Comparison of ENCODE assay signal across 19 cellular contexts in genomic region chr1:231329483-231329882, GRCh38. TPM values are rescaled to one million over a fixed set of nuclear protein-coding genes. Genes with fewer than 3 reads are reported as not detected.
A peak's percentile ranks its signal among the peaks of the same experiment; 100 is the strongest.
DNase-seq lines count a peak whose midpoint lies in the region; ATAC-seq, FAIRE-seq and TF ChIP-seq lines count a peak whose summit lies in the region.
"Had no signal": no experiment of that assay in that cellular context is flagged by ENCODE, and none has a peak within 500 bp of the region (broad histone marks: within the 10 kb centered on the region; RNA-seq: fewer than 3 reads in every experiment).

No MANE protein-coding gene starts in this region.

- H3K4me1 Mint-ChIP-seq in natural killer cell treated with Interleukin-12 subunit alpha and Interleukin-12 subunit beta and Interleukin-15 and Interleukin-18, amount 100 ng/mL, for 72 hours (ENCODE audit: low read depth in 2 of 2) = peaks cover 9 to 10% of the 10 kb centered on the region in 2 donors

- H3K9ac ChIP-seq in GM12878 (ENCODE audit: control insufficient read depth, insufficient read depth, low read length) = no peak overlapping the region
- H3K9ac ChIP-seq: BLaER1 had no signal

- no peaks in the 10 kb centered on the region for H3K27me3 ChIP-seq in GM12878 (replicated peaks in 1 of 2; ENCODE audit: control insufficient read depth in 2 of 2, insufficient read depth in 2 of 2, low read length in 1 of 2)
- H3K27me3 ChIP-seq: BLaER1 had no signal

- H3K4me2 ChIP-seq in GM12878 (ENCODE audit: control insufficient read depth, insufficient read depth) = no peak overlapping the region; the same call in 1 of the 2 replicates
- H3K4me2 ChIP-seq: BLaER1, GM23338 had no signal

- H3K4me3 ChIP-seq in GM12878 = no peak overlapping the region
- H3K4me3 ChIP-seq: BLaER1, GM23338 had no signal

- no peak overlapping the region for H2AFZ ChIP-seq in GM12878 (ENCODE audit: control insufficient read depth, low read depth, low read length)
- H2AFZ ChIP-seq: GM23338 had no signal

- H3K4me1 ChIP-seq in GM12878 (ENCODE audit: control insufficient read depth, insufficient read depth, low read length) = peaks cover 8% of the 10 kb centered on the region; the same call in 1 of the 2 replicates

- CTCF ChIA-PET in GM12878 (lab: Yijun Ruan, JAX) = interaction anchor here (0.6 kb wide), 1 partner anchor 180 kb away, joined by 3 read pairs; no protein-coding TSS in a partner anchor

- no peaks in the 10 kb centered on the region for H3K9me3 ChIP-seq in GM12878 (replicated peaks; ENCODE audit: control insufficient read depth, insufficient read depth, low read length)
- H3K9me3 ChIP-seq: BLaER1, Caco-2 had no signal

- WGBS in GM12878 (ENCODE audit: insufficient coverage, insufficient replicate concordance, low lambda C conversion rate, missing lambda C conversion rate) = under 1% methylated on average over 7 of the region's 7 CpGs

- no peak for TF ChIP-seq CTCF in GM12878 (IDR thresholded peaks at IDR 0.05 in 2 of 3, conservative IDR thresholded peaks at IDR 0.05 in 1 of 3; ENCODE audit: control insufficient read depth in 2 of 3, extremely low read depth in 1 of 3, insufficient read depth in 1 of 3, low read depth in 3 of 3, low read length in 3 of 3)

- in situ Hi-C loops in GM12878 (cut with MboI) = no loop called here

- no peak overlapping the region for H3K27ac ChIP-seq in GM12878 (ENCODE audit: control insufficient read depth, insufficient read depth)
- H3K27ac ChIP-seq: BLaER1, C4-2B had no signal

- POLR2A ChIA-PET in GM12878 (lab: Charles Lee) = no interaction called here

- H3K36me3 ChIP-seq in GM12878 (ENCODE audit: control insufficient read depth in 2 of 2, insufficient read depth in 2 of 2, low read length in 1 of 2) = no peaks in the 10 kb centered on the region

- no peak for FAIRE-seq in GM12878 (lab: Jason Lieb, UNC)
- FAIRE-seq: GM12891 had no signal

- H3K36me3 Mint-ChIP-seq in natural killer cell treated with Interleukin-12 subunit alpha and Interleukin-12 subunit beta and Interleukin-15 and Interleukin-18, amount 100 ng/mL, for 72 hours = no peaks in the 10 kb centered on the region

- TF ChIP-seq RAD21 in GM12878 (IDR thresholded peaks at IDR 0.05; ENCODE audit: insufficient read depth, low read depth, low read length) = no peak

- ATAC-seq in GM18861 (IDR thresholded peaks at IDR 0.05; ENCODE audit: unreplicated experiment) (peak; percentile 42), HG03108 (IDR thresholded peaks at IDR 0.05; ENCODE audit: unreplicated experiment) (peak; percentile 53), GM12878 (peak; percentile 62), GM18907 (IDR thresholded peaks at IDR 0.05; ENCODE audit: unreplicated experiment) (no peak)
- no peak for ATAC-seq in natural killer cell treated with Interleukin-12 subunit alpha and Interleukin-12 subunit beta and Interleukin-15 and Interleukin-18, amount 100 ng/mL, for 72 hours
- ATAC-seq: CD8-positive, alpha-beta T cell; GM23338; HCT116 had no signal

- TF ChIP-seq POLR2A in GM12878 (IDR thresholded peaks at IDR 0.05; ENCODE audit: low read depth, low read length) = no peak

- H3K27ac Mint-ChIP-seq in natural killer cell treated with Interleukin-12 subunit alpha and Interleukin-12 subunit beta and Interleukin-15 and Interleukin-18, amount 100 ng/mL, for 72 hours = no peak overlapping the region
- H3K27ac Mint-ChIP-seq: B cell; CD8-positive, alpha-beta T cell; GM23338; H9; HFFc6 had no signal

- SMC1A ChIA-PET in GM12878 (lab: Charles Lee; ENCODE audit: uncharacterized antibody, unreplicated experiment) = interaction anchor here (2.1 kb wide), 1 partner anchor 8 kb away, joined by 5 read pairs; no protein-coding TSS in a partner anchor

- DNase-seq in GM12878 (ENCODE audit: low read depth, low spot score) (no peak), AG08396 (ENCODE audit: low spot score) (no peak)
- no peak for DNase-seq in natural killer cell treated with Interleukin-12 subunit alpha and Interleukin-12 subunit beta and Interleukin-15 and Interleukin-18, amount 100 ng/mL, for 72 hours (ENCODE audit: low spot score)
- DNase-seq: Caco-2; CD4-positive, CD25-positive, alpha-beta regulatory T cell; CD8-positive, alpha-beta T cell; DMS153; DND-41; H9; HFFc6 had no signal

- TF ChIP-seq EP300 in GM12878 (IDR thresholded peaks at IDR 0.05; ENCODE audit: borderline replicate concordance in 1 of 2, control insufficient read depth in 1 of 2, low read depth in 2 of 2, low read length in 2 of 2) = no peak

- H3K27me3 Mint-ChIP-seq in natural killer cell treated with Interleukin-12 subunit alpha and Interleukin-12 subunit beta and Interleukin-15 and Interleukin-18, amount 100 ng/mL, for 72 hours = no peaks in the 10 kb centered on the region
- H3K27me3 Mint-ChIP-seq: B cell; CD4-positive, CD25-positive, alpha-beta regulatory T cell had no signal

- peaks cover 17% of the 10 kb centered on the region for H3K79me2 ChIP-seq in GM12878 (ENCODE audit: control insufficient read depth, insufficient read depth, low read length)

- H4K20me1 ChIP-seq in GM12878 (ENCODE audit: control insufficient read depth, insufficient read depth) = no peaks in the 10 kb centered on the region

- RAD21 ChIA-PET in GM12878 (lab: Charles Lee; ENCODE audit: unreplicated experiment) = no interaction called here

- intact Hi-C loops in GM12878 (cut with micrococcal nuclease; ENCODE audit: unreplicated experiment) = no loop called here

- no peaks in the 10 kb centered on the region for H3K9me3 Mint-ChIP-seq in natural killer cell treated with Interleukin-12 subunit alpha and Interleukin-12 subunit beta and Interleukin-15 and Interleukin-18, amount 100 ng/mL, for 72 hours
- H3K9me3 Mint-ChIP-seq: CD4-positive, CD25-positive, alpha-beta regulatory T cell; GM23338; H9; HFFc6 had no signal

- H3K4me3 Mint-ChIP-seq in natural killer cell treated with Interleukin-12 subunit alpha and Interleukin-12 subunit beta and Interleukin-15 and Interleukin-18, amount 100 ng/mL, for 72 hours = no peak overlapping the region
- H3K4me3 Mint-ChIP-seq: B cell; CD8-positive, alpha-beta T cell; GM23338; H9; HFFc6 had no signal

- BruUV-seq in GM12878 (replicated peaks; lab: Mats Ljungman, UMichigan) = no TSS peak

TF ChIP-seq in GM12878, 131 proteins besides CTCF, POLR2A, EP300 and RAD21 (continues in another document):
- peak; percentile 37; the same call in 1 of the 2 replicates for TF ChIP-seq CREM (IDR thresholded peaks at IDR 0.05; ENCODE audit: low read depth)

RNA-seq across cellular contexts. Expression of gene EXOC8, which starts 8.2 kb away (rescaled TPM):
- 12.5 and 13.2 TPM in 2 replicates for total RNA-seq in GM12878 (2013; cell fraction: nucleolus; rRNA removed)
- total RNA-seq in GM12878 (2014; rRNA removed) (7.6 and 8.6 TPM in 2 replicates), GM12878 (2014; rRNA removed; fragmentation: Illumina TruSeq; extraction: Trizol) (10.6 and 11.3 TPM in 2 replicates), GM12878 (2021) (11.3 and 11.4 TPM in 2 replicates)
- 2.9 TPM for polyA plus RNA-seq in GM12878 (2011; ENCODE audit: low read depth)
- polyA plus RNA-seq in GM12878 (2011; rRNA removed) (5.8 and 7.7 TPM in 2 replicates), GM12878 (2014; fragmentation: Illumina TruSeq; extraction: Trizol) (7.3 and 8.0 TPM in 2 replicates), GM12878 (2014; fragmentation: Nextera tagmentation; extraction: Ambion mirVana) (1 to 10 TPM; 2.0 to 3.2 TPM), GM12878 (2014; rRNA removed) (6.0 and 6.8 TPM in 2 replicates), GM12878 (2016; fragmentation: Nextera tagmentation; extraction: Ambion mirVana) (1 to 10 TPM; 4.2 to 4.4 TPM)
- polyA plus RNA-seq in GM12878 (2011; cell fraction: cytosol; rRNA removed) = 3.6 TPM in 2 replicates
- polyA plus RNA-seq in GM12878 (2011; cell fraction: nucleus; rRNA removed) = 6.9 and 8.1 TPM in 2 replicates
- 4.8 and 5.0 TPM in 2 replicates for polyA plus RNA-seq in GM12878 (2012)
- polyA minus RNA-seq in GM12878 (2011; rRNA and poly(A)+ RNA removed) = 10.2 and 11.7 TPM in 2 replicates
- 4.3 and 4.7 TPM in 2 replicates for polyA minus RNA-seq in GM12878 (2011; cell fraction: cytosol; rRNA and poly(A)+ RNA removed)
- polyA minus RNA-seq in GM12878 (2011; cell fraction: nucleus; rRNA and poly(A)+ RNA removed) = 5.6 and 8.5 TPM in 2 replicates
- total RNA-seq in natural killer cell treated with Interleukin-12 subunit alpha and Interleukin-12 subunit beta and Interleukin-15 and Interleukin-18, amount 100 ng/mL, for 72 hours = 10 to 100 TPM; 20.2 to 25.2 TPM

RNA-seq across cellular contexts. Expression of gene SPRTN, which starts 8.6 kb away (rescaled TPM):
- total RNA-seq in GM12878 (2013; cell fraction: nucleolus; rRNA removed) = 22.2 and 24.5 TPM in 2 replicates
- total RNA-seq in GM12878 (2014; rRNA removed) = 11.7 and 12.5 TPM in 2 replicates
- 14.7 and 16.5 TPM in 2 replicates for total RNA-seq in GM12878 (2014; rRNA removed; fragmentation: Illumina TruSeq; extraction: Trizol)
- 11.9 and 12.1 TPM in 2 replicates for total RNA-seq in GM12878 (2021)
- polyA plus RNA-seq in GM12878 (2011; ENCODE audit: low read depth) = 2.1 TPM
- polyA plus RNA-seq in GM12878 (2011; rRNA removed) = 7.1 and 7.2 TPM in 2 replicates
- polyA plus RNA-seq in GM12878 (2011; cell fraction: cytosol; rRNA removed) = 6.2 and 7.9 TPM in 2 replicates
- polyA plus RNA-seq in GM12878 (2011; cell fraction: nucleus; rRNA removed) = 7.3 and 10.9 TPM in 2 replicates
- polyA plus RNA-seq in GM12878 (2012) = 3.3 and 3.4 TPM in 2 replicates
- polyA plus RNA-seq in GM12878 (2014; fragmentation: Illumina TruSeq; extraction: Trizol) = 9.6 and 11.1 TPM in 2 replicates
- polyA plus RNA-seq in GM12878 (2014; fragmentation: Nextera tagmentation; extraction: Ambion mirVana) = 1 to 10 TPM; 4.4 to 5.9 TPM
- 7.2 and 12.2 TPM in 2 replicates for polyA plus RNA-seq in GM12878 (2014; rRNA removed)
- polyA plus RNA-seq in GM12878 (2016; fragmentation: Nextera tagmentation; extraction: Ambion mirVana) = 10 to 100 TPM; 12.8 to 13.9 TPM
- polyA minus RNA-seq in GM12878 (2011; rRNA and poly(A)+ RNA removed) = 10.4 and 15.3 TPM in 2 replicates
- polyA minus RNA-seq in GM12878 (2011; cell fraction: cytosol; rRNA and poly(A)+ RNA removed) = 5.1 and 5.5 TPM in 2 replicates
- polyA minus RNA-seq in GM12878 (2011; cell fraction: nucleus; rRNA and poly(A)+ RNA removed) = 13.4 and 24.7 TPM in 2 replicates
- 10 to 100 TPM; 16.0 to 23.1 TPM for total RNA-seq in natural killer cell treated with Interleukin-12 subunit alpha and Interleukin-12 subunit beta and Interleukin-15 and Interleukin-18, amount 100 ng/mL, for 72 hours

Comparison
In these comparisons a context has a peak if more than half of its experiments do, and no peak if none do; other contexts are left out.
1. ATAC-seq: peak in GM18861 (single experiment), HG03108 (single experiment) and GM12878 (single experiment); none in GM18907 (single experiment) and natural killer cell treated with Interleukin-12 subunit alpha and Interleukin-12 subunit beta and Interleukin-15 and Interleukin-18, amount 100 ng/mL, for 72 hours (0 of 2).